ENCODE assay signal across 8 cellular contexts in genomic region chr12:67269632-67270578, GRCh38. TPM values are rescaled to one million over a fixed set of nuclear protein-coding genes. Genes with fewer than 3 reads are reported as not detected.
DNase-seq lines count a peak whose midpoint lies in the region; ATAC-seq and TF ChIP-seq lines count a peak whose summit lies in the region.

No MANE protein-coding gene starts in this region.

- H3K27me3 Mint-ChIP-seq in natural killer cell (ENCODE audit: low read depth in 2 of 2), result no peaks in the 10 kb centered on the region

- H3K27ac Mint-ChIP-seq in natural killer cell, result peak overlapping the region; percentile 95 to 97

- H3K27me3 ChIP-seq in AG04450 (ENCODE audit: control insufficient read depth, insufficient read depth, low read length), result no peaks in the 10 kb centered on the region

- peak overlapping the region; percentile 83 for H3K4me3 Mint-ChIP-seq in natural killer cell

- no peaks in the 10 kb centered on the region for H3K9me3 Mint-ChIP-seq in natural killer cell

- intact Hi-C loops in natural killer cell (cut with micrococcal nuclease), result loop anchor here (1.0 to 5.0 kb wide), 3 partner anchors 45 to 968 kb away; partner anchors contain the start of genes DYRK2 and HELB

- no peaks in the 10 kb centered on the region; the same call in 1 of the 2 replicates for H3K9me3 ChIP-seq in AG04450 (ENCODE audit: control insufficient read depth, insufficient read depth, low read length)

- TF ChIP-seq POLR2A in GM18526 (IDR thresholded peaks at IDR 0.05; ENCODE audit: extremely low read depth, insufficient read length), result peak; percentile 60

- peak overlapping the region; percentile 97 for H3K27ac ChIP-seq in AG04450 (ENCODE audit: low read depth, low read length)

- H3K36me3 Mint-ChIP-seq in natural killer cell, result no peaks in the 10 kb centered on the region

- TF ChIP-seq CTCF in AG04450 (IDR thresholded peaks at IDR 0.05; ENCODE audit: low read depth, low read length) (no peak), natural killer cell (IDR thresholded peaks at IDR 0.05) (no peak)

- DNase-seq in AG04450 (ENCODE audit: low read depth, low spot score), result no peak
- peak; percentile 66 for DNase-seq in NCI-H748 treated with DMSO at 0.1 percent for 48 hours (lab: John Stamatoyannopoulos, UW)
- peak; percentile 25 for DNase-seq in activated T-cell treated with anti-CD3 and anti-CD28 coated beads for 4 hours
- DNase-seq in natural killer cell, result peak; percentile 49
- DNase-seq in stimulated activated naive CD8-positive, alpha-beta T cell treated with anti-CD3 and anti-CD28 coated beads, Interleukin-15, Interleukin-2, amounts not matched to agents 100 U/mL and 50 U/mL, for 24 hours, result peak; percentile 49

- peaks cover 44 to 51% of the 10 kb centered on the region in 2 donors for H3K4me1 Mint-ChIP-seq in natural killer cell

- ATAC-seq in HG03135 (IDR thresholded peaks at IDR 0.05; ENCODE audit: unreplicated experiment) (peak; percentile 12), esophagus mucosa (peak; percentile 3), natural killer cell (no peak)
- ATAC-seq in stimulated activated naive CD8-positive, alpha-beta T cell treated with anti-CD3 and anti-CD28 coated beads, Interleukin-15, Interleukin-2, amounts not matched to agents 100 U/mL and 50 U/mL, for 24 hours, result peak; percentile 2

- POLR2A ChIA-PET in AG04450 (lab: Yijun Ruan, JAX), result interaction anchor here (0.7 to 1.8 kb wide), 13 partner anchors 10 to 1586 kb away, joined by 3 to 8 read pairs (median 5); no protein-coding TSS in a partner anchor

- peak overlapping the region; percentile 92 for H3K4me3 ChIP-seq in AG04450 (ENCODE audit: low read depth, low read length)

- CTCF ChIA-PET in AG04450 (lab: Charles Lee), result interaction anchor here (0.6 to 1.6 kb wide), 6 partner anchors 85 to 1940 kb away, joined by 3 to 4 read pairs (median 3); no protein-coding TSS in a partner anchor

RNA-seq across cellular contexts. Expression of gene CAND1, which starts 0.7 kb away (rescaled TPM):
- polyA plus RNA-seq in AG04450 (2011; rRNA removed), result 99.7 and 134 TPM in 2 replicates
- polyA minus RNA-seq in AG04450 (2011; rRNA and poly(A)+ RNA removed), result 65.6 and 134 TPM in 2 replicates
- total RNA-seq in esophagus mucosa (83.6 TPM), natural killer cell (100 to 1,000 TPM; 103 to 118 (median 104) TPM)

Comparison
In these comparisons a context has a peak if more than half of its experiments do, and no peak if none do; other contexts are left out.
1. ATAC-seq: peak in HG03135 (single experiment), esophagus mucosa (single experiment) and stimulated activated naive CD8-positive, alpha-beta T cell treated with anti-CD3 and anti-CD28 coated beads, Interleukin-15, Interleukin-2, amounts not matched to agents 100 U/mL and 50 U/mL, for 24 hours (single experiment); none in natural killer cell (0 of 3).